ENCODE assay signal across 11 cellular contexts in genomic region chr20:20213722-20214121, GRCh38.
"Had no signal": no experiment of that assay in that cellular context is flagged by ENCODE, and none has a peak within 500 bp of the region (broad histone marks: within the 10 kb centered on the region; RNA-seq: fewer than 3 reads in every experiment).

No MANE protein-coding gene starts in this region.

- FAIRE-seq: endothelial cell of umbilical vein had no signal

- H3K27ac ChIP-seq: esophagus squamous epithelium, lower lobe of right lung, ovary, sigmoid colon, spleen, suprapubic skin had no signal

- H3K36me3 ChIP-seq: esophagus squamous epithelium, lower lobe of right lung, ovary, sigmoid colon, spleen, suprapubic skin had no signal

- H3K4me3 ChIP-seq: esophagus squamous epithelium, lower lobe of right lung, ovary, sigmoid colon, spleen, suprapubic skin had no signal

- H3K9me3 ChIP-seq: esophagus squamous epithelium, lower lobe of right lung, ovary had no signal

- DNase-seq: activated CD4-positive, CD25-positive, alpha-beta regulatory T cell treated with anti-CD3 and anti-CD28 coated beads, Interleukin-2, amount 50 U/mL, for 72 hours; activated naive CD4-positive, alpha-beta T cell; anterior cingulate cortex; effector CD8-positive, alpha-beta T cell; esophagus squamous epithelium; lower lobe of right lung; ovary; sigmoid colon; spleen had no signal

- H3K4me1 ChIP-seq: esophagus squamous epithelium, lower lobe of right lung, sigmoid colon, spleen, suprapubic skin had no signal

- H3K27me3 ChIP-seq: ovary, suprapubic skin had no signal

- ATAC-seq: lower lobe of right lung had no signal
